ENCODE assay signal across 1 cellular context in the genomic region with DNA sequence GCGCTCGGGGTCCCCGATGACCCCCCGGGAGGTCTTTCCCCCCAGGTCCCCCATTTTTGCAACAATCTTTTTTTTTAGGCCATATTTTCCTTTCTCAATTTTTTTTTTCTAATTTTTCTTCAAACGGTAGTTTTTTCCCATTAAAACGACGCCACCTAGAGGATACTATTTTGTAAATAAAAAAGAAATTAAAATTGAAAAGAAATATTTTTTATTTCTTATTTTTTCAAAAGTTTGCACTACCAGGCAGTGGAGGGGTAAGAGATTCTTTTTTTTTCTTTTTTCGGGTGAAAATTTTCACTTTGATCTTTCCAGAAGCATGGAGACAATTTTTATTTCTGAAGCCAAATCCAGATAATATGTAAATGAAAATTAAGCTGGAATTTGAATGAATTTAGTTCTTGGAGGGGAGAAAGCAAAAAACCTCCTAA.
TF ChIP-seq lines count a peak whose summit lies in the region.

No MANE protein-coding gene starts in this region.

TF ChIP-seq in HepG2, 621 proteins besides CTCF, POLR2A, EP300 and RAD21:
- TF ChIP-seq ZNF317 (CRISPR knock-in tag; IDR thresholded peaks at IDR 0.05), result no peak
- TF ChIP-seq, protein P1, sequence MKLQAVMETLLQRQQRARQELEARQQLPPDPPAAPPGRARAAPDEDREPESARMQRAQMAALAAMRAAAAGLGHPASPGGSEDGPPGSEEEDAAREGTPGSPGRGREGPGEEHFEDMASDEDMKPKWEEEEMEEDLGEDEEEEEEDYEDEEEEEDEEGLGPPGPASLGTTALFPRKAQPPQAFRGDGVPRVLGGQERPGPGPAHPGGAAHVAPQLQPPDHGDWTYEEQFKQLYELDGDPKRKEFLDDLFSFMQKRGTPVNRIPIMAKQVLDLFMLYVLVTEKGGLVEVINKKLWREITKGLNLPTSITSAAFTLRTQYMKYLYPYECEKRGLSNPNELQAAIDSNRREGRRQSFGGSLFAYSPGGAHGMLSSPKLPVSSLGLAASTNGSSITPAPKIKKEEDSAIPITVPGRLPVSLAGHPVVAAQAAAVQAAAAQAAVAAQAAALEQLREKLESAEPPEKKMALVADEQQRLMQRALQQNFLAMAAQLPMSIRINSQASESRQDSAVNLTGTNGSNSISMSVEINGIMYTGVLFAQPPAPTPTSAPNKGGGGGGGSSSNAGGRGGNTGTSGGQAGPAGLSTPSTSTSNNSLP (IDR thresholded peaks at IDR 0.05; ENCODE audit: low read depth, low read length), result peak; percentile 86; the same call in 1 of the 2 replicates
- TF ChIP-seq, protein P2, sequence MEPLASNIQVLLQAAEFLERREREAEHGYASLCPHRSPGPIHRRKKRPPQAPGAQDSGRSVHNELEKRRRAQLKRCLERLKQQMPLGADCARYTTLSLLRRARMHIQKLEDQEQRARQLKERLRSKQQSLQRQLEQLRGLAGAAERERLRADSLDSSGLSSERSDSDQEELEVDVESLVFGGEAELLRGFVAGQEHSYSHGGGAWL (CRISPR knock-in tag; IDR thresholded peaks at IDR 0.05), result no peak
- TF ChIP-seq, protein P3, sequence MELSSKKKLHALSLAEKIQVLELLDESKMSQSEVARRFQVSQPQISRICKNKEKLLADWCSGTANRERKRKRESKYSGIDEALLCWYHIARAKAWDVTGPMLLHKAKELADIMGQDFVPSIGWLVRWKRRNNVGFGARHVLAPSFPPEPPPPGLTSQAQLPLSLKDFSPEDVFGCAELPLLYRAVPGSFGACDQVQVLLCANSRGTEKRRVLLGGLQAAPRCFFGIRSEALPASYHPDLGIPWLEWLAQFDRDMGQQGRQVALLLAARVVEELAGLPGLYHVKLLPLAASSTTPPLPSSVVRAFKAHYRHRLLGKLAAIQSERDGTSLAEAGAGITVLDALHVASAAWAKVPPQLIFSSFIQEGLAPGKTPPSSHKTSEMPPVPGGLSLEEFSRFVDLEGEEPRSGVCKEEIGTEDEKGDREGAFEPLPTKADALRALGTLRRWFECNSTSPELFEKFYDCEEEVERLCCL (CRISPR knock-in tag; IDR thresholded peaks at IDR 0.05; ENCODE audit: borderline replicate concordance), result no peak
- no peak for TF ChIP-seq ZNF484 (CRISPR knock-in tag; IDR thresholded peaks at IDR 0.05; ENCODE audit: borderline replicate concordance, low read depth)
- TF ChIP-seq, protein P4, sequence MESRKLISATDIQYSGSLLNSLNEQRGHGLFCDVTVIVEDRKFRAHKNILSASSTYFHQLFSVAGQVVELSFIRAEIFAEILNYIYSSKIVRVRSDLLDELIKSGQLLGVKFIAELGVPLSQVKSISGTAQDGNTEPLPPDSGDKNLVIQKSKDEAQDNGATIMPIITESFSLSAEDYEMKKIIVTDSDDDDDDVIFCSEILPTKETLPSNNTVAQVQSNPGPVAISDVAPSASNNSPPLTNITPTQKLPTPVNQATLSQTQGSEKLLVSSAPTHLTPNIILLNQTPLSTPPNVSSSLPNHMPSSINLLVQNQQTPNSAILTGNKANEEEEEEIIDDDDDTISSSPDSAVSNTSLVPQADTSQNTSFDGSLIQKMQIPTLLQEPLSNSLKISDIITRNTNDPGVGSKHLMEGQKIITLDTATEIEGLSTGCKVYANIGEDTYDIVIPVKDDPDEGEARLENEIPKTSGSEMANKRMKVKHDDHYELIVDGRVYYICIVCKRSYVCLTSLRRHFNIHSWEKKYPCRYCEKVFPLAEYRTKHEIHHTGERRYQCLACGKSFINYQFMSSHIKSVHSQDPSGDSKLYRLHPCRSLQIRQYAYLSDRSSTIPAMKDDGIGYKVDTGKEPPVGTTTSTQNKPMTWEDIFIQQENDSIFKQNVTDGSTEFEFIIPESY (CRISPR knock-in tag; IDR thresholded peaks at IDR 0.05), result no peak
- TF ChIP-seq NR3C1 (CRISPR knock-in tag; IDR thresholded peaks at IDR 0.05), result no peak
- TF ChIP-seq AHR (CRISPR knock-in tag; IDR thresholded peaks at IDR 0.05), result no peak
- no peak for TF ChIP-seq MIER3 (CRISPR knock-in tag; IDR thresholded peaks at IDR 0.05; ENCODE audit: borderline replicate concordance)
TF ChIP-seq in HepG2: peak in this region for 1.
